Comparison of ENCODE assay signal across 10 cellular contexts in genomic region chr14:54686219-54686870, GRCh38.
DNase-seq lines count a peak whose midpoint lies in the region; ATAC-seq and TF ChIP-seq lines count a peak whose summit lies in the region.
"Had no signal": no experiment of that assay in that cellular context is flagged by ENCODE, and none has a peak within 500 bp of the region (broad histone marks: within the 10 kb centered on the region; RNA-seq: fewer than 3 reads in every experiment).

No MANE protein-coding gene starts in this region.

- intact Hi-C loops in colonic mucosa (cut with DNase I) (no loop called here), right lobe of liver (cut with DNase I) (loop anchor here in 1 of 2 donors (10.0 kb wide), 1 partner anchor 112 kb away; no protein-coding TSS in a partner anchor)

- TF ChIP-seq CTCF in HFF-Myc (IDR thresholded peaks at IDR 0.05; ENCODE audit: low read depth, low read length, missing control alignments) (no peak), colonic mucosa (IDR thresholded peaks at IDR 0.05) (no peak), right lobe of liver (IDR thresholded peaks at IDR 0.05) (no peak), suprapubic skin (IDR thresholded peaks at IDR 0.05) (no peak)

- peak; percentile 42 for DNase-seq in HFF-Myc (ENCODE audit: extremely low read depth, low read depth)
- peak; percentile 30 for DNase-seq in colonic mucosa
- DNase-seq in right lobe of liver = no peak
- DNase-seq in suprapubic skin (ENCODE audit: low spot score in 2 of 2) = peak in 1 of 2 donors; percentile 78
- no peak for DNase-seq in natural killer cell treated with Interleukin-12 subunit alpha and Interleukin-12 subunit beta and Interleukin-15 and Interleukin-18, amount 100 ng/mL, for 72 hours (ENCODE audit: low spot score)
- no peak for DNase-seq in activated T-cell treated with anti-CD3 and anti-CD28 coated beads, Interleukin-2, amount 50 U/mL, for 72 hours
- DNase-seq in epidermal melanocyte (ENCODE audit: insufficient read length, low spot score) = no peak
- DNase-seq: activated naive CD8-positive, alpha-beta T cell treated with anti-CD3 and anti-CD28 coated beads, Interleukin-2, amount 10 ng/mL, durations not matched to agents 7 days and 5 days; NCI-H1092 had no signal

- ATAC-seq in right lobe of liver = peak in 3 of 4 donors; percentile 36 to 38 (median 36)
- ATAC-seq in natural killer cell treated with Interleukin-12 subunit alpha and Interleukin-12 subunit beta and Interleukin-15 and Interleukin-18, amount 100 ng/mL, for 72 hours = no peak
- no peak for ATAC-seq in activated T-cell treated with anti-CD3 and anti-CD28 coated beads, Interleukin-2, amount 50 U/mL, for 72 hours (replicated peaks in 1 of 2)
- no peak for ATAC-seq in GM18502 (IDR thresholded peaks at IDR 0.05; ENCODE audit: poor library complexity, unreplicated experiment)

- H3K27ac ChIP-seq in colonic mucosa (peak overlapping the region; percentile 50), right lobe of liver (peak overlapping the region; percentile 10 to 43 (median 34)), suprapubic skin (peak overlapping the region; percentile 89)

- H3K27me3 Mint-ChIP-seq in natural killer cell treated with Interleukin-12 subunit alpha and Interleukin-12 subunit beta and Interleukin-15 and Interleukin-18, amount 100 ng/mL, for 72 hours = peaks cover 69 to 87% of the 10 kb centered on the region in 2 donors
- H3K27me3 Mint-ChIP-seq in activated T-cell treated with anti-CD3 and anti-CD28 coated beads, Interleukin-2, amount 50 U/mL, for 72 hours (ENCODE audit: low read depth) = peaks cover 38% of the 10 kb centered on the region

- H3K4me3 ChIP-seq in HFF-Myc (replicated peaks; ENCODE audit: low read depth, low read length) = no peak overlapping the region
- no peak overlapping the region for H3K4me3 ChIP-seq in colonic mucosa
- H3K4me3 ChIP-seq in right lobe of liver = no peak overlapping the region
- H3K4me3 ChIP-seq in suprapubic skin = no peak overlapping the region

- H3K27me3 ChIP-seq in colonic mucosa (no peaks in the 10 kb centered on the region), right lobe of liver (no peaks in the 10 kb centered on the region), suprapubic skin (no peaks in the 10 kb centered on the region)

- H3K9ac ChIP-seq in colonic mucosa (ENCODE audit: low read depth in 2 of 2, low read length in 2 of 2) = peak overlapping the region in 1 of 2 donors; percentile 7

- no peak overlapping the region for H3K4me3 Mint-ChIP-seq in natural killer cell treated with Interleukin-12 subunit alpha and Interleukin-12 subunit beta and Interleukin-15 and Interleukin-18, amount 100 ng/mL, for 72 hours
- H3K4me3 Mint-ChIP-seq in activated T-cell treated with anti-CD3 and anti-CD28 coated beads, Interleukin-2, amount 50 U/mL, for 72 hours = no peak overlapping the region
- H3K4me3 Mint-ChIP-seq: activated naive CD8-positive, alpha-beta T cell treated with anti-CD3 and anti-CD28 coated beads, Interleukin-2, amount 10 ng/mL, durations not matched to agents 7 days and 5 days had no signal

- no peak overlapping the region for H3K27ac Mint-ChIP-seq in natural killer cell treated with Interleukin-12 subunit alpha and Interleukin-12 subunit beta and Interleukin-15 and Interleukin-18, amount 100 ng/mL, for 72 hours
- H3K27ac Mint-ChIP-seq in activated T-cell treated with anti-CD3 and anti-CD28 coated beads, Interleukin-2, amount 50 U/mL, for 72 hours = no peak overlapping the region
- H3K27ac Mint-ChIP-seq: activated naive CD8-positive, alpha-beta T cell treated with anti-CD3 and anti-CD28 coated beads, Interleukin-2, amount 10 ng/mL, durations not matched to agents 7 days and 5 days had no signal

- WGBS in right lobe of liver (ENCODE audit: insufficient coverage, low coverage, low lambda C conversion rate, missing lambda C conversion rate) = 47% methylated on average over 7 of the region's 8 CpGs
- WGBS in suprapubic skin = 14% methylated on average over 8 of the region's 8 CpGs

- H3K4me1 Mint-ChIP-seq in natural killer cell treated with Interleukin-12 subunit alpha and Interleukin-12 subunit beta and Interleukin-15 and Interleukin-18, amount 100 ng/mL, for 72 hours (ENCODE audit: low read depth in 2 of 2) = peaks cover 12 to 18% of the 10 kb centered on the region in 2 donors
- peaks cover 29% of the 10 kb centered on the region for H3K4me1 Mint-ChIP-seq in activated T-cell treated with anti-CD3 and anti-CD28 coated beads, Interleukin-2, amount 50 U/mL, for 72 hours (ENCODE audit: low read depth)

- H3K36me3 ChIP-seq in colonic mucosa = no peaks in the 10 kb centered on the region
- no peaks in the 10 kb centered on the region for H3K36me3 ChIP-seq in right lobe of liver
- H3K36me3 ChIP-seq in suprapubic skin = no peaks in the 10 kb centered on the region

- TF ChIP-seq POLR2A in right lobe of liver (IDR thresholded peaks at IDR 0.05) = no peak
- peak in 1 of 2 donors; percentile 26 for TF ChIP-seq POLR2A in suprapubic skin (IDR thresholded peaks at IDR 0.05)

- TF ChIP-seq EP300 in suprapubic skin (IDR thresholded peaks at IDR 0.05) = no peak

- H3K9me3 Mint-ChIP-seq in natural killer cell treated with Interleukin-12 subunit alpha and Interleukin-12 subunit beta and Interleukin-15 and Interleukin-18, amount 100 ng/mL, for 72 hours = no peaks in the 10 kb centered on the region
- no peaks in the 10 kb centered on the region for H3K9me3 Mint-ChIP-seq in activated T-cell treated with anti-CD3 and anti-CD28 coated beads, Interleukin-2, amount 50 U/mL, for 72 hours

- no peaks in the 10 kb centered on the region for H3K36me3 Mint-ChIP-seq in natural killer cell treated with Interleukin-12 subunit alpha and Interleukin-12 subunit beta and Interleukin-15 and Interleukin-18, amount 100 ng/mL, for 72 hours
- peaks cover 2% of the 10 kb centered on the region in 2 donors for H3K36me3 Mint-ChIP-seq in activated T-cell treated with anti-CD3 and anti-CD28 coated beads, Interleukin-2, amount 50 U/mL, for 72 hours (ENCODE audit: insufficient read depth in 2 of 2)
- H3K36me3 Mint-ChIP-seq: activated naive CD8-positive, alpha-beta T cell treated with anti-CD3 and anti-CD28 coated beads, Interleukin-2, amount 10 ng/mL, durations not matched to agents 7 days and 5 days had no signal

- H3K4me1 ChIP-seq in colonic mucosa (peaks cover 3% of the 10 kb centered on the region), right lobe of liver (no peaks in the 10 kb centered on the region), suprapubic skin (peaks cover 40% of the 10 kb centered on the region)

- no peaks in the 10 kb centered on the region for H3K9me3 ChIP-seq in colonic mucosa
- H3K9me3 ChIP-seq in right lobe of liver = no peaks in the 10 kb centered on the region
- no peaks in the 10 kb centered on the region for H3K9me3 ChIP-seq in suprapubic skin

Comparison
In these comparisons a context has a peak if more than half of its experiments do, and no peak if none do; other contexts are left out.
1. DNase-seq: peak in HFF-Myc (single experiment) and colonic mucosa (single experiment); none in right lobe of liver (0 of 3), natural killer cell treated with Interleukin-12 subunit alpha and Interleukin-12 subunit beta and Interleukin-15 and Interleukin-18, amount 100 ng/mL, for 72 hours (single experiment), activated T-cell treated with anti-CD3 and anti-CD28 coated beads, Interleukin-2, amount 50 U/mL, for 72 hours (0 of 2) and epidermal melanocyte (single experiment).
2. H3K27ac ChIP-seq: peak in every context shown above with its lines; median percentile 89 in suprapubic skin; 50 in colonic mucosa; 34 in right lobe of liver.
3. ATAC-seq: peak in right lobe of liver (3 of 4); none in natural killer cell treated with Interleukin-12 subunit alpha and Interleukin-12 subunit beta and Interleukin-15 and Interleukin-18, amount 100 ng/mL, for 72 hours (0 of 2), activated T-cell treated with anti-CD3 and anti-CD28 coated beads, Interleukin-2, amount 50 U/mL, for 72 hours (0 of 2) and GM18502 (single experiment).